9 cellular contexts compared by ENCODE assay signal in genomic region chr17:77356109-77356689, GRCh38.
DNase-seq lines count a peak whose midpoint lies in the region; ATAC-seq and TF ChIP-seq lines count a peak whose summit lies in the region.
"Had no signal": no experiment of that assay in that cellular context is flagged by ENCODE, and none has a peak within 500 bp of the region (broad histone marks: within the 10 kb centered on the region; RNA-seq: fewer than 3 reads in every experiment).

No MANE protein-coding gene starts in this region.

- peaks cover 2 to 10% (median 4%) of the 10 kb centered on the region in 3 donors for H3K4me1 Mint-ChIP-seq in IgD-negative memory B cell
- peaks cover 17% of the 10 kb centered on the region for H3K4me1 Mint-ChIP-seq in central memory CD8-positive, alpha-beta T cell
- peaks cover 26% of the 10 kb centered on the region for H3K4me1 Mint-ChIP-seq in osteocyte (ENCODE audit: unreplicated experiment)
- peaks cover 16% of the 10 kb centered on the region for H3K4me1 Mint-ChIP-seq in WTC11

- TF ChIP-seq CTCF in osteocyte (IDR thresholded peaks at IDR 0.05) (no peak), tibial artery (IDR thresholded peaks at IDR 0.05) (no peak), WTC11 (IDR thresholded peaks at IDR 0.05) (no peak)

- H3K36me3 ChIP-seq in tibial artery = no peaks in the 10 kb centered on the region

- H3K4me3 ChIP-seq in tibial artery = no peak overlapping the region

- ATAC-seq in central memory CD8-positive, alpha-beta T cell (replicated peaks; ENCODE audit: extremely low read depth, poor library complexity, severe bottlenecking) = peak; percentile 32
- ATAC-seq in GM18517 (IDR thresholded peaks at IDR 0.05; ENCODE audit: unreplicated experiment) (no peak), WTC11 (no peak)

- CTCF ChIA-PET in WTC11 (lab: Charles Lee) = interaction anchor here (1.9 kb wide), 1 partner anchor 36 kb away, joined by 5 read pairs; no protein-coding TSS in a partner anchor

- DNase-seq in COLO668 (lab: John Stamatoyannopoulos, UW; ENCODE audit: unreplicated experiment) (peak; percentile 35), osteocyte (ENCODE audit: extremely low spot score, unreplicated experiment) (peak; percentile 70), NCI-H345 (lab: John Stamatoyannopoulos, UW) (no peak), tibial artery (no peak), WTC11 (ENCODE audit: low spot score) (no peak)
- no peak for DNase-seq in central memory CD8-positive, alpha-beta T cell (ENCODE audit: low spot score in 2 of 2)
- DNase-seq: NCI-H524 had no signal

- H3K27ac Mint-ChIP-seq in IgD-negative memory B cell = peak overlapping the region in 2 of 3 donors; percentile 53 to 72
- peak overlapping the region; percentile 86 for H3K27ac Mint-ChIP-seq in central memory CD8-positive, alpha-beta T cell (ENCODE audit: low read depth)
- H3K27ac Mint-ChIP-seq in osteocyte (ENCODE audit: unreplicated experiment) = no peak overlapping the region
- H3K27ac Mint-ChIP-seq in WTC11 = no peak overlapping the region

- H3K9me3 Mint-ChIP-seq in IgD-negative memory B cell (peaks cover 0 to 2% (median 0%) of the 10 kb centered on the region in 3 donors), osteocyte (ENCODE audit: unreplicated experiment) (no peaks in the 10 kb centered on the region), WTC11 (0 out of 2 replicates have a peak, but pooled peaks cover 7% of the 10 kb centered on the region)
- no peaks in the 10 kb centered on the region for H3K9me3 Mint-ChIP-seq in central memory CD8-positive, alpha-beta T cell

- no peaks in the 10 kb centered on the region for H3K27me3 ChIP-seq in tibial artery

- POLR2A ChIA-PET in WTC11 (lab: Charles Lee) = no interaction called here

- no peaks in the 10 kb centered on the region for H3K27me3 Mint-ChIP-seq in IgD-negative memory B cell
- H3K27me3 Mint-ChIP-seq in central memory CD8-positive, alpha-beta T cell = no peaks in the 10 kb centered on the region
- H3K27me3 Mint-ChIP-seq in osteocyte (ENCODE audit: unreplicated experiment) = no peaks in the 10 kb centered on the region
- H3K27me3 Mint-ChIP-seq in WTC11 (ENCODE audit: low read depth) = no peaks in the 10 kb centered on the region

- peaks cover 0 to 12% (median 8%) of the 10 kb centered on the region in 4 donors for H3K4me1 ChIP-seq in tibial artery

- no peaks in the 10 kb centered on the region for H3K9me3 ChIP-seq in tibial artery

- H3K36me3 Mint-ChIP-seq in IgD-negative memory B cell (no peaks in the 10 kb centered on the region), osteocyte (ENCODE audit: unreplicated experiment) (no peaks in the 10 kb centered on the region), WTC11 (peaks cover 9% of the 10 kb centered on the region; the same call in 1 of the 2 replicates)
- peaks cover 24% of the 10 kb centered on the region for H3K36me3 Mint-ChIP-seq in central memory CD8-positive, alpha-beta T cell (ENCODE audit: insufficient read depth)

- H3K4me3 Mint-ChIP-seq in IgD-negative memory B cell (no peak overlapping the region), osteocyte (ENCODE audit: unreplicated experiment) (no peak overlapping the region), WTC11 (no peak overlapping the region)
- no peak overlapping the region for H3K4me3 Mint-ChIP-seq in central memory CD8-positive, alpha-beta T cell

- H3K27ac ChIP-seq in tibial artery = peak overlapping the region in 1 of 2 donors; percentile 53

- intact Hi-C loops in tibial artery (cut with DNase I; ENCODE audit: low total_unique reads) = no loop called here

TF ChIP-seq in WTC11, 78 proteins besides CTCF, POLR2A, EP300 and RAD21:
- TF ChIP-seq MYBL2 (CRISPR knock-in tag; IDR thresholded peaks at IDR 0.05) (no peak), USF1 (CRISPR knock-in tag; IDR thresholded peaks at IDR 0.05) (no peak), GRHL2 (CRISPR knock-in tag; IDR thresholded peaks at IDR 0.05; ENCODE audit: insufficient replicate concordance, severe bottlenecking) (no peak), ZNF671 (CRISPR knock-in tag; IDR thresholded peaks at IDR 0.05) (no peak), ZNF423 (CRISPR knock-in tag; IDR thresholded peaks at IDR 0.05) (no peak), GTF2I (CRISPR knock-in tag; conservative IDR thresholded peaks at IDR 0.05) (no peak), IRF1 (CRISPR knock-in tag; IDR thresholded peaks at IDR 0.05) (no peak)
- TF ChIP-seq, protein P1, sequence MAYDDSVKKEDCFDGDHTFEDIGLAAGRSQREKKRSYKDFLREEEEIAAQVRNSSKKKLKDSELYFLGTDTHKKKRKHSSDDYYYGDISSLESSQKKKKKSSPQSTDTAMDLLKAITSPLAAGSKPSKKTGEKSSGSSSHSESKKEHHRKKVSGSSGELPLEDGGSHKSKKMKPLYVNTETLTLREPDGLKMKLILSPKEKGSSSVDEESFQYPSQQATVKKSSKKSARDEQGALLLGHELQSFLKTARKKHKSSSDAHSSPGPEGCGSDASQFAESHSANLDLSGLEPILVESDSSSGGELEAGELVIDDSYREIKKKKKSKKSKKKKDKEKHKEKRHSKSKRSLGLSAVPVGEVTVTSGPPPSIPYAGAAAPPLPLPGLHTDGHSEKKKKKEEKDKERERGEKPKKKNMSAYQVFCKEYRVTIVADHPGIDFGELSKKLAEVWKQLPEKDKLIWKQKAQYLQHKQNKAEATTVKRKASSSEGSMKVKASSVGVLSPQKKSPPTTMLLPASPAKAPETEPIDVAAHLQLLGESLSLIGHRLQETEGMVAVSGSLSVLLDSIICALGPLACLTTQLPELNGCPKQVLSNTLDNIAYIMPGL (CRISPR knock-in tag; IDR thresholded peaks at IDR 0.05) = no peak
- TF ChIP-seq, protein P2, sequence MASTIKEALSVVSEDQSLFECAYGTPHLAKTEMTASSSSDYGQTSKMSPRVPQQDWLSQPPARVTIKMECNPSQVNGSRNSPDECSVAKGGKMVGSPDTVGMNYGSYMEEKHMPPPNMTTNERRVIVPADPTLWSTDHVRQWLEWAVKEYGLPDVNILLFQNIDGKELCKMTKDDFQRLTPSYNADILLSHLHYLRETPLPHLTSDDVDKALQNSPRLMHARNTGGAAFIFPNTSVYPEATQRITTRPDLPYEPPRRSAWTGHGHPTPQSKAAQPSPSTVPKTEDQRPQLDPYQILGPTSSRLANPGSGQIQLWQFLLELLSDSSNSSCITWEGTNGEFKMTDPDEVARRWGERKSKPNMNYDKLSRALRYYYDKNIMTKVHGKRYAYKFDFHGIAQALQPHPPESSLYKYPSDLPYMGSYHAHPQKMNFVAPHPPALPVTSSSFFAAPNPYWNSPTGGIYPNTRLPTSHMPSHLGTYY (CRISPR knock-in tag; IDR thresholded peaks at IDR 0.05) = no peak
TF ChIP-seq in WTC11: peak in this region for 0.

Comparison
In these comparisons a context has a peak if more than half of its experiments do, and no peak if none do; other contexts are left out.
1. DNase-seq: peak in COLO668 (single experiment) and osteocyte (single experiment); none in central memory CD8-positive, alpha-beta T cell (0 of 2), NCI-H345 (single experiment), tibial artery (0 of 2) and WTC11 (single experiment).
2. H3K27ac Mint-ChIP-seq: peak in IgD-negative memory B cell (2 of 3) and central memory CD8-positive, alpha-beta T cell (single experiment); none in osteocyte (single experiment) and WTC11 (single experiment).